ENCODE assay signal across 23 cellular contexts in the genomic region with DNA sequence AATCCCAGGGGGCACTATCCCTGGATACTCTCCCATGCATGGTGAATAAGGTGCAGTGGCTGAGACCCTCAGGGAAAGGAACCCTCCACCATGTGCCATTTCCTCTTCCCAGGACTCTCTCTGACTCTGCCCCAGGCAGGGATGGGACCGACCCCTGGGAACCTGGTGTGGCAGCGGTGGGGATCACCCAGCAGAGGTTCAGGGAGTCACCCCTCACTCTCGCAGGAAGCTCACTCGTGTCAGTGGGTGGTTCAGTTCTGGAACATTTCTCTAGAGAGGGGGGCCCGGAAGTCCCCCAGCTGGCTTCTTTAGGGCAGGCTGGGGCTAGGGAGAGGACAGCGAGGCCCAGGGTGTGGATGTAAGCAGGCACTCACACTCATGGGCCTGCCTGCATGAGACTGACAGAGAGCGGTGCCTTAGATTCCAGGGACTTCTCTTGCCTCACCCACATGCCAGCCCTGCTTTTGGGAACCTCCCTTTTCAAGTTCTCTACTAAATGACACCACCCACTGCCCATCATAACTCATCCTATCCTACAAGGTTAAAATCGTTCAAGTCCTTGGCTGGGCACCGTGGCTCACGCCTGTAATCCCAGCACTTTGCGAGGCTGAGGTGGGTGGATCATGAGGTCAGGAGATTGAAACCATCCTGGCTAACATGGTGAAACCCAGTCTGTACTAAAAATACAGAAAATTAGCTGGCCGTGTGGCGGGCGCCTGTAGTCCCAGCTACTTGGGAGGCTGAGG.
DNase-seq lines count a peak whose midpoint lies in the region; ATAC-seq, FAIRE-seq and TF ChIP-seq lines count a peak whose summit lies in the region.
"Had no signal": no experiment of that assay in that cellular context is flagged by ENCODE, and none has a peak within 500 bp of the region (broad histone marks: within the 10 kb centered on the region; RNA-seq: fewer than 3 reads in every experiment).

No MANE protein-coding gene starts in this region.

- no peaks in the 10 kb centered on the region for H3K27me3 ChIP-seq in BLaER1 treated with 17β-estradiol and CSF1 and Interleukin-3, amounts not matched to agents 10 nM and 100 nM
- no peaks in the 10 kb centered on the region for H3K27me3 ChIP-seq in osteoblast (ENCODE audit: insufficient read depth, low read length)

- H3K79me2 ChIP-seq in osteoblast (ENCODE audit: insufficient read depth, low read length) = no peaks in the 10 kb centered on the region

- no peak for TF ChIP-seq POLR2A in lower leg skin (IDR thresholded peaks at IDR 0.05)

- no peaks in the 10 kb centered on the region for H3K36me3 ChIP-seq in BLaER1 treated with 17β-estradiol and CSF1 and Interleukin-3, amounts not matched to agents 10 nM and 100 nM
- no peaks in the 10 kb centered on the region for H3K36me3 ChIP-seq in HEK293 (ENCODE audit: control insufficient read depth in 2 of 2, insufficient read depth in 1 of 2, low read length in 2 of 2)
- no peaks in the 10 kb centered on the region for H3K36me3 ChIP-seq in kidney (ENCODE audit: control insufficient read depth in 1 of 2, insufficient read depth in 2 of 2, low read length in 2 of 2)
- no peaks in the 10 kb centered on the region for H3K36me3 ChIP-seq in osteoblast (ENCODE audit: insufficient read depth, low read length)
- H3K36me3 ChIP-seq: BE2C had no signal

- H4K20me1 ChIP-seq in BLaER1 treated with 17β-estradiol and CSF1 and Interleukin-3, amounts not matched to agents 10 nM and 100 nM = no peaks in the 10 kb centered on the region
- no peaks in the 10 kb centered on the region for H4K20me1 ChIP-seq in osteoblast (ENCODE audit: insufficient read depth, low read length)

- POLR2A ChIA-PET in HEK293 (lab: Yijun Ruan, JAX) = no interaction called here
- POLR2A ChIA-PET in GM10248 (lab: Yijun Ruan, JAX) = no interaction called here

- no peak for ATAC-seq in GM19455 (IDR thresholded peaks at IDR 0.05; ENCODE audit: unreplicated experiment)
- ATAC-seq in HG02678 (IDR thresholded peaks at IDR 0.05; ENCODE audit: unreplicated experiment) = no peak
- ATAC-seq: CD8-positive, alpha-beta T cell had no signal

- H2AFZ ChIP-seq in osteoblast (ENCODE audit: low read length) = no peak overlapping the region

- H3K4me2 ChIP-seq in BLaER1 treated with 17β-estradiol and CSF1 and Interleukin-3, amounts not matched to agents 10 nM and 100 nM = peak overlapping the region in 10 of 11 experiments; percentile 5 to 71 (median 28); a peak in 13 of 22 replicates
- H3K4me2 ChIP-seq in osteoblast (ENCODE audit: insufficient read depth, low read length) = no peak overlapping the region

- H3K27ac ChIP-seq in BLaER1 treated with 17β-estradiol and CSF1 and Interleukin-3, amounts not matched to agents 10 nM and 100 nM = no peak overlapping the region
- H3K27ac ChIP-seq in HEK293 (ENCODE audit: extremely low read depth, low read depth, low read length) = no peak overlapping the region
- no peak overlapping the region for H3K27ac ChIP-seq in kidney (ENCODE audit: low read depth in 2 of 2, low read length in 2 of 2)
- no peak overlapping the region for H3K27ac ChIP-seq in osteoblast (ENCODE audit: low read depth, low read length)

- intact Hi-C loops in kidney (cut with DNase I) = no loop called here
- intact Hi-C loops in lower leg skin (cut with DNase I; ENCODE audit: low total_unique reads) = no loop called here

- H3K4me1 ChIP-seq in BLaER1 treated with 17β-estradiol and CSF1 and Interleukin-3, amounts not matched to agents 10 nM and 100 nM = peaks cover 23 to 45% (median 41%) of the 10 kb centered on the region in 10 experiments
- H3K4me1 ChIP-seq in HEK293 (ENCODE audit: control insufficient read depth, insufficient read depth, low read length) (no peaks in the 10 kb centered on the region), kidney (ENCODE audit: control insufficient read depth in 1 of 2, insufficient read depth in 1 of 2, low read depth in 1 of 2, low read length in 2 of 2) (no peaks in the 10 kb centered on the region), osteoblast (ENCODE audit: insufficient read depth, low read length) (no peaks in the 10 kb centered on the region)

- no peaks in the 10 kb centered on the region for H3K9me3 ChIP-seq in BLaER1 treated with 17β-estradiol and CSF1 and Interleukin-3, amounts not matched to agents 10 nM and 100 nM (replicated peaks in 1 of 11)
- H3K9me3 ChIP-seq in HEK293 (ENCODE audit: control insufficient read depth, insufficient read depth, low read depth, low read length) = no peaks in the 10 kb centered on the region
- no peaks in the 10 kb centered on the region for H3K9me3 ChIP-seq in kidney (ENCODE audit: control insufficient read depth in 1 of 2, low read length in 2 of 2)
- H3K9me3 ChIP-seq in osteoblast (ENCODE audit: low read depth, low read length) = no peaks in the 10 kb centered on the region
- H3K9me3 ChIP-seq: BE2C, Caco-2 had no signal

- H3K9ac ChIP-seq in BLaER1 treated with 17β-estradiol and CSF1 and Interleukin-3, amounts not matched to agents 10 nM and 100 nM = no peak overlapping the region
- no peak overlapping the region for H3K9ac ChIP-seq in kidney (ENCODE audit: low read length in 2 of 2)

- H3K4me3 ChIP-seq in BLaER1 treated with 17β-estradiol and CSF1 and Interleukin-3, amounts not matched to agents 10 nM and 100 nM = no peak overlapping the region
- no peak overlapping the region for H3K4me3 ChIP-seq in HEK293 (ENCODE audit: low read depth, low read length)
- H3K4me3 ChIP-seq in kidney (ENCODE audit: low read length in 2 of 2) = no peak overlapping the region
- no peak overlapping the region for H3K4me3 ChIP-seq in osteoblast (ENCODE audit: insufficient read depth, low read length)
- no peak overlapping the region for H3K4me3 ChIP-seq in lower leg skin (ENCODE audit: low read depth, poor library complexity, severe bottlenecking)

- no peak for FAIRE-seq in kidney (lab: Jason Lieb, UNC)
- FAIRE-seq: A204.1, D721Med, GM12891, GM19239 had no signal

- 69 to 77% methylated on average over 14 of the region's 14 CpGs for WGBS in lower leg skin, 2 donors

- CTCF ChIA-PET in HEK293 (lab: Yijun Ruan, JAX) = interaction anchor here (0.6 to 0.7 kb wide), 2 partner anchors 46 to 926 kb away, joined by 3 to 5 read pairs; no protein-coding TSS in a partner anchor
- CTCF ChIA-PET in GM10248 (lab: Yijun Ruan, JAX) = interaction anchor here (1.0 kb wide), 1 partner anchor 44 kb away, joined by 3 read pairs; no protein-coding TSS in a partner anchor

- no peak for TF ChIP-seq CTCF in HEK293 (tag by site-specific recombination; IDR thresholded peaks at IDR 0.05)
- no peak for TF ChIP-seq CTCF in kidney (IDR thresholded peaks at IDR 0.05; ENCODE audit: borderline replicate concordance, extremely low read depth, insufficient read depth)
- TF ChIP-seq CTCF in osteoblast (IDR thresholded peaks at IDR 0.05; ENCODE audit: extremely low read depth, low read depth, low read length) = no peak
- TF ChIP-seq CTCF in GM10248 (IDR thresholded peaks at IDR 0.05; ENCODE audit: control extremely low read depth, extremely low read depth, low read depth, missing control alignments) = no peak
- TF ChIP-seq CTCF in lower leg skin (IDR thresholded peaks at IDR 0.05) = no peak

- peak; percentile 58 for DNase-seq in kidney
- peak; percentile 48 for DNase-seq in osteoblast (ENCODE audit: insufficient read length, low spot score, missing footprints)
- no peak for DNase-seq in GM10248 (ENCODE audit: extremely low spot score)
- DNase-seq in lower leg skin (ENCODE audit: low spot score in 2 of 2) = no peak
- DNase-seq: 8988T; ACHN; BE2C; C1 segment of cervical spinal cord; Caco-2; Calu3; CD4-positive, alpha-beta T cell; CD8-positive, alpha-beta T cell; DND-41; EL; GDM1 had no signal

TF ChIP-seq in HEK293, 187 proteins besides CTCF, POLR2A, EP300 and RAD21 (continues in another document):
- TF ChIP-seq ZNF211 (tag by site-specific recombination; IDR thresholded peaks at IDR 0.05; ENCODE audit: low read depth) = no peak
- TF ChIP-seq ZNF311 (tag by site-specific recombination; IDR thresholded peaks at IDR 0.05; ENCODE audit: borderline replicate concordance) = no peak
- TF ChIP-seq, protein P1, sequence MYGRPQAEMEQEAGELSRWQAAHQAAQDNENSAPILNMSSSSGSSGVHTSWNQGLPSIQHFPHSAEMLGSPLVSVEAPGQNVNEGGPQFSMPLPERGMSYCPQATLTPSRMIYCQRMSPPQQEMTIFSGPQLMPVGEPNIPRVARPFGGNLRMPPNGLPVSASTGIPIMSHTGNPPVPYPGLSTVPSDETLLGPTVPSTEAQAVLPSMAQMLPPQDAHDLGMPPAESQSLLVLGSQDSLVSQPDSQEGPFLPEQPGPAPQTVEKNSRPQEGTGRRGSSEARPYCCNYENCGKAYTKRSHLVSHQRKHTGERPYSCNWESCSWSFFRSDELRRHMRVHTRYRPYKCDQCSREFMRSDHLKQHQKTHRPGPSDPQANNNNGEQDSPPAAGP (tag by site-specific recombination; IDR thresholded peaks at IDR 0.05) = peak; percentile 43; the same call in 1 of the 2 replicates
- TF ChIP-seq EGR2 (tag by site-specific recombination; IDR thresholded peaks at IDR 0.05; ENCODE audit: low read depth) = peak; percentile 90
- TF ChIP-seq SP2 (tag by site-specific recombination; IDR thresholded peaks at IDR 0.05) = no peak
- TF ChIP-seq, protein P2, sequence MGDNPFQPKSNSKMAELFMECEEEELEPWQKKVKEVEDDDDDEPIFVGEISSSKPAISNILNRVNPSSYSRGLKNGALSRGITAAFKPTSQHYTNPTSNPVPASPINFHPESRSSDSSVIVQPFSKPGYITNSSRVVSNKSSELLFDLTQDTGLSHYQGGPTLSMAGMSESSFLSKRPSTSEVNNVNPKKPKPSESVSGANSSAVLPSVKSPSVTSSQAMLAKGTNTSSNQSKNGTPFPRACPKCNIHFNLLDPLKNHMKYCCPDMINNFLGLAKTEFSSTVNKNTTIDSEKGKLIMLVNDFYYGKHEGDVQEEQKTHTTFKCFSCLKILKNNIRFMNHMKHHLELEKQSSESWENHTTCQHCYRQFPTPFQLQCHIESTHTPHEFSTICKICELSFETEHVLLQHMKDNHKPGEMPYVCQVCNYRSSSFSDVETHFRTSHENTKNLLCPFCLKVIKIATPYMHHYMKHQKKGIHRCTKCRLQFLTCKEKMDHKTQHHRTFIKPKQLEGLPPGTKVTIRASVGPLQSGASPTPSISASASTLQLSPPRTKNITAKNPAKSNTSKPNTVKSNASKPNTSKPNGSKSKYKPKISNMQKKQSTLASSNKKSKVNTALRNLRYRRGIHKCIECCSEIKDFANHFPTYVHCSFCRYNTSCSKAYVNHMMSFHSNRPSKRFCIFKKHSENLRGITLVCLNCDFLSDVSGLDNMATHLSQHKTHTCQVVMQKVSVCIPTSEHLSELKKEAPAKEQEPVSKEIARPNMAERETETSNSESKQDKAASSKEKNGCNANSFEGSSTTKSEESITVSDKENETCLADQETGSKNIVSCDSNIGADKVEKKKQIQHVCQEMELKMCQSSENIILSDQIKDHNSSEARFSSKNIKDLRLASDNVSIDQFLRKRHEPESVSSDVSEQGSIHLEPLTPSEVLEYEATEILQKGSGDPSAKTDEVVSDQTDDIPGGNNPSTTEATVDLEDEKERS (tag by site-specific recombination; IDR thresholded peaks at IDR 0.05) = no peak
- no peak for TF ChIP-seq ZNF266 (tag by site-specific recombination; IDR thresholded peaks at IDR 0.05; ENCODE audit: low read depth)
- TF ChIP-seq ZNF239 (tag by site-specific recombination; IDR thresholded peaks at IDR 0.05) = no peak

Comparison
In these comparisons a context has a peak if more than half of its experiments do, and no peak if none do; other contexts are left out.
1. DNase-seq: peak in kidney (single experiment) and osteoblast (single experiment); none in GM10248 (single experiment) and lower leg skin (0 of 2).